ENCODE assay signal across 11 cellular contexts in the genomic region with DNA sequence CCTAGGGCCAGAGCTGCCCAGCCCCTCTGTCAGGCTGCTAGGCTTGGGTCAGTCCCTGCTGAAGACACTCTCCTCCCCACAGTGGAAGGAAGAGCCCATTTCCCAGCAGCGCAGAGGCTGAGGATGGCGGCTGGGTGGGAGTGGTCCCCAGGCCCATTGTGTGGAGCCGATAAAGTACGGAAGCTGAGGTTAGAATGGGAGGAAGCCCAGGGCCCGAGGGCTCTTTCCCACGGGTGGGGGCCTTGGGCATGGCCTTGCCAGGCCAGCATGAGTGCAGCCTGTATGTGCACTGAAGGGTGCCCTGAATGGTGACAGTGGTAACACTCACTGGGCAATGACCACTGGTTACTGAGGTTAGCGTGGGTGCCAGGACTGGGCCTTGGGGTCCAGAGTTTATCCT.
A peak's percentile ranks its signal among the peaks of the same experiment; 100 is the strongest.
DNase-seq lines count a peak whose midpoint lies in the region; ATAC-seq and TF ChIP-seq lines count a peak whose summit lies in the region.
"Had no signal": no experiment of that assay in that cellular context is flagged by ENCODE, and none has a peak within 500 bp of the region (broad histone marks: within the 10 kb centered on the region; RNA-seq: fewer than 3 reads in every experiment).

No MANE protein-coding gene starts in this region.

- H3K4me1 ChIP-seq in lower lobe of right lung (peaks cover 85% of the 10 kb centered on the region), suprapubic skin (peaks cover 85% of the 10 kb centered on the region)

- H3K27ac Mint-ChIP-seq in T-helper 2 cell treated with Interferon-gamma antibody and Interleukin-4, amounts not matched to agents 5 μg/mL and 100 μg/mL, for 36 hours, result peak overlapping the region; percentile 35

- peaks cover 45% of the 10 kb centered on the region for H3K4me1 Mint-ChIP-seq in T-helper 2 cell treated with Interferon-gamma antibody and Interleukin-4, amounts not matched to agents 5 μg/mL and 100 μg/mL, for 36 hours (ENCODE audit: low read depth)

- H3K4me3 Mint-ChIP-seq in T-helper 2 cell treated with Interferon-gamma antibody and Interleukin-4, amounts not matched to agents 5 μg/mL and 100 μg/mL, for 36 hours, result no peak overlapping the region
- H3K4me3 Mint-ChIP-seq: nephron; T-helper 1 cell treated with Interleukin-12 subunit alpha and Interleukin-12 subunit beta and Interleukin-4 antibody, amounts not matched to agents 30 μg/mL and 1 μg/mL, for 36 hours had no signal

- TF ChIP-seq POLR2A in suprapubic skin (IDR thresholded peaks at IDR 0.05), result no peak

- no peaks in the 10 kb centered on the region for H3K9me3 Mint-ChIP-seq in T-helper 2 cell treated with Interferon-gamma antibody and Interleukin-4, amounts not matched to agents 5 μg/mL and 100 μg/mL, for 36 hours
- H3K9me3 Mint-ChIP-seq: nephron; T-helper 1 cell treated with Interleukin-12 subunit alpha and Interleukin-12 subunit beta and Interleukin-4 antibody, amounts not matched to agents 30 μg/mL and 1 μg/mL, for 36 hours had no signal

- H3K9me3 ChIP-seq in lower lobe of right lung, result no peaks in the 10 kb centered on the region
- no peaks in the 10 kb centered on the region for H3K9me3 ChIP-seq in suprapubic skin

- DNase-seq in T-helper 2 cell treated with Interferon-gamma antibody and Interleukin-4, amounts not matched to agents 5 μg/mL and 100 μg/mL, for 36 hours (ENCODE audit: low spot score), result no peak
- DNase-seq in T-helper 2 cell, result no peak
- DNase-seq in coronary artery (ENCODE audit: low spot score), result no peak
- peak; percentile 61 for DNase-seq in lower lobe of right lung
- DNase-seq in suprapubic skin (ENCODE audit: low spot score in 2 of 2), result no peak
- DNase-seq in NCI-H1048 (lab: John Stamatoyannopoulos, UW), result no peak

- TF ChIP-seq CTCF in coronary artery (IDR thresholded peaks at IDR 0.05) (no peak), lower lobe of right lung (IDR thresholded peaks at IDR 0.05) (no peak), suprapubic skin (IDR thresholded peaks at IDR 0.05) (no peak)

- intact Hi-C loops in lower lobe of right lung (cut with DNase I), result loop anchor here (10.0 kb wide), 1 partner anchor 145 kb away; no protein-coding TSS in a partner anchor

- no peak for TF ChIP-seq EP300 in suprapubic skin (IDR thresholded peaks at IDR 0.05)

- H3K27me3 Mint-ChIP-seq in T-helper 2 cell treated with Interferon-gamma antibody and Interleukin-4, amounts not matched to agents 5 μg/mL and 100 μg/mL, for 36 hours (ENCODE audit: low read depth), result no peaks in the 10 kb centered on the region

- H3K4me3 ChIP-seq in coronary artery, result no peak overlapping the region
- H3K4me3 ChIP-seq in lower lobe of right lung, result no peak overlapping the region
- H3K4me3 ChIP-seq in suprapubic skin, result no peak overlapping the region

- H3K27me3 ChIP-seq in lower lobe of right lung (ENCODE audit: low read depth), result no peaks in the 10 kb centered on the region
- H3K27me3 ChIP-seq in suprapubic skin, result no peaks in the 10 kb centered on the region

- H3K36me3 ChIP-seq in lower lobe of right lung, result peaks cover 46% of the 10 kb centered on the region
- no peaks in the 10 kb centered on the region for H3K36me3 ChIP-seq in suprapubic skin

- H3K36me3 Mint-ChIP-seq in T-helper 2 cell treated with Interferon-gamma antibody and Interleukin-4, amounts not matched to agents 5 μg/mL and 100 μg/mL, for 36 hours (ENCODE audit: low read depth), result peaks cover 26% of the 10 kb centered on the region

- 78% methylated on average over 3 of the region's 7 CpGs for WGBS in suprapubic skin

- peak; percentile 9 to 30 for ATAC-seq in lower lobe of right lung
- no peak for ATAC-seq in HG02571 (IDR thresholded peaks at IDR 0.05; ENCODE audit: unreplicated experiment)
- no peak for ATAC-seq in HG02981 (IDR thresholded peaks at IDR 0.05; ENCODE audit: unreplicated experiment)

- H3K27ac ChIP-seq in coronary artery (peak overlapping the region; percentile 29 to 36), lower lobe of right lung (peak overlapping the region; percentile 76), suprapubic skin (peak overlapping the region; percentile 24)
- H3K27ac ChIP-seq: 22Rv1 had no signal

Comparison
In these comparisons a context has a peak if more than half of its experiments do, and no peak if none do; other contexts are left out.
1. H3K27ac ChIP-seq: peak in every context shown above with its lines; median percentile 76 in lower lobe of right lung; 32 in coronary artery; 24 in suprapubic skin.
2. ATAC-seq: peak in lower lobe of right lung (2 of 2); none in HG02571 (single experiment) and HG02981 (single experiment).